In the genomic region with DNA sequence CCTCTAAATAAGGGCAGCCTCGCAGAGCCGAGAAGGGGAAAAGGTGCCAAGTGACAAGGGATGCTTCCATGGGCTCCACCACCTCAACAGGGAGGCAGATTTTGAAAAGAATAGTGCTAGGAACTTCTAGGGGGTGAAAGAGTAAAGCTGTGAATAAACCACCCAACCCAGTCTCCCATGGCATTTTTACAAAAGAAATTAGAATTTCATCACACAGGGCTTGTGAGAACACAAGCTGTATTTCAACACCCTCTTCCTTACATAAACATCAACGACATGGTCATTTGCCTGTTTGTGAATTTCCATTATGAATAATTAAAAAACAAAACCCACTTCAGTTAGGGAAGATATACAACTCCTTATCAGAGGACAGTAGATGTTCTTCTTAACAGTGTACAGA, we compare ENCODE assay signal across 17 cellular contexts.
DNase-seq lines count a peak whose midpoint lies in the region; ATAC-seq and TF ChIP-seq lines count a peak whose summit lies in the region.
"Had no signal": no experiment of that assay in that cellular context is flagged by ENCODE, and none has a peak within 500 bp of the region (broad histone marks: within the 10 kb centered on the region; RNA-seq: fewer than 3 reads in every experiment).

No MANE protein-coding gene starts in this region.

- H3K4me1 ChIP-seq in right cardiac atrium (ENCODE audit: control insufficient read depth, insufficient read depth, low read length) (peaks cover 2% of the 10 kb centered on the region), subcutaneous abdominal adipose tissue (ENCODE audit: control insufficient read depth in 5 of 5, insufficient read depth in 5 of 5, low read length in 5 of 5) (peaks cover 6 to 41% (median 15%) of the 10 kb centered on the region in 5 donors)

- no peak for DNase-seq in coronary artery (ENCODE audit: low spot score)
- DNase-seq in fibroblast of gingiva (ENCODE audit: low read depth): peak; percentile 38
- DNase-seq in right cardiac atrium: no peak
- no peak for DNase-seq in D341Med (ENCODE audit: low spot score)
- DNase-seq in DMS 273 treated with DMSO at 0.1 percent for 48 hours (lab: John Stamatoyannopoulos, UW): no peak
- DNase-seq in NCI-H526 treated with DMSO at 0.1 percent for 48 hours (lab: John Stamatoyannopoulos, UW): no peak
- DNase-seq: ACHN; CD4-positive, CD25-positive, alpha-beta regulatory T cell; GF-D8; GOT3; NCI-H1436; NCI-H226; NCI-H526; OCI-M1; RPMI8226 had no signal

- H3K27me3 ChIP-seq in right cardiac atrium (ENCODE audit: control insufficient read depth, insufficient read depth) (no peaks in the 10 kb centered on the region), subcutaneous abdominal adipose tissue (ENCODE audit: control insufficient read depth in 5 of 5, insufficient read depth in 4 of 5, low read length in 5 of 5) (no peaks in the 10 kb centered on the region)

- intact Hi-C loops in right cardiac atrium (cut with DNase I): no loop called here

- TF ChIP-seq CTCF in coronary artery (IDR thresholded peaks at IDR 0.05): no peak

- WGBS in right cardiac atrium: 30% methylated on average over 3 of the region's 3 CpGs

- peak overlapping the region in 2 of 5 donors; percentile 43 to 47 for H3K9ac ChIP-seq in subcutaneous abdominal adipose tissue (ENCODE audit: low read length in 5 of 5)

- ATAC-seq in right cardiac atrium: peak; percentile 65 to 83
- no peak for ATAC-seq in HG03520 (IDR thresholded peaks at IDR 0.05; ENCODE audit: unreplicated experiment)

- H3K27ac ChIP-seq in coronary artery (peak overlapping the region in 1 of 2 donors; percentile 74), right cardiac atrium (ENCODE audit: low read length) (peak overlapping the region; percentile 88), subcutaneous abdominal adipose tissue (ENCODE audit: low read depth, low read length) (peak overlapping the region; percentile 83)

- H3K9me3 ChIP-seq in right cardiac atrium (ENCODE audit: control insufficient read depth, low read length) (no peaks in the 10 kb centered on the region), subcutaneous abdominal adipose tissue (ENCODE audit: control insufficient read depth in 5 of 5, low read length in 5 of 5) (no peaks in the 10 kb centered on the region)

- peak overlapping the region; percentile 31 for H3K4me3 ChIP-seq in coronary artery
- no peak overlapping the region for H3K4me3 ChIP-seq in right cardiac atrium (ENCODE audit: low read length)
- peak overlapping the region in 4 of 5 donors; percentile 16 to 53 (median 32) for H3K4me3 ChIP-seq in subcutaneous abdominal adipose tissue (ENCODE audit: low read depth in 1 of 5, low read length in 5 of 5)

- H3K36me3 ChIP-seq in subcutaneous abdominal adipose tissue (ENCODE audit: control insufficient read depth in 5 of 5, insufficient read depth in 5 of 5, low read length in 5 of 5): no peaks in the 10 kb centered on the region
